16 cellular contexts compared by ENCODE assay signal in the genomic region with DNA sequence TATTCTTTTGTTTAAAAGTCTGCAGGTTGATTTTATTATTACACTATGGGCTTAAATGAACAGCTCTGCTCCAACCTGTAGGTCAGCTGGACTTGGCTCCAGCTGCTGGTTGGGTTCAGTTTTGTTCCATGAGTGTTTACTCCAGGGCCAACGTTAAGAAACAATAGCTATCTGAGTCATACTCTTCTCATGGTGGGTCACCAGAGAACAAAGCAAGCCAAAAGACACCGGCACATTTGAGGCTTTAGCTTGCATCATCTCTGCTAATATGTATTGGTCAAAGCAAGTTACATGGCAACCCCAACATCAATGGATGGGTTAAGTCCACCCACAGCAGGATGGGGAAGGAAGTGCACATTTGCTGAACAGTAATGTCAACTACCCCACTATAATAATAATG.
DNase-seq lines count a peak whose midpoint lies in the region; ATAC-seq, FAIRE-seq and TF ChIP-seq lines count a peak whose summit lies in the region.
"Had no signal": no experiment of that assay in that cellular context is flagged by ENCODE, and none has a peak within 500 bp of the region (broad histone marks: within the 10 kb centered on the region; RNA-seq: fewer than 3 reads in every experiment).

No MANE protein-coding gene starts in this region.

- H3K36me3 Mint-ChIP-seq in naive thymus-derived CD8-positive, alpha-beta T cell: no peaks in the 10 kb centered on the region
- H3K36me3 Mint-ChIP-seq: CD8-positive, alpha-beta memory T cell had no signal

- H2AFZ ChIP-seq in HepG2 (ENCODE audit: low read length) (no peak overlapping the region), mammary epithelial cell (ENCODE audit: low read depth, low read length) (no peak overlapping the region)

- DNase-seq in HepG2 (ENCODE audit: low spot score): no peak
- DNase-seq in right lobe of liver: no peak
- peak; percentile 22 for DNase-seq in NB4 (ENCODE audit: low read depth)
- DNase-seq in mammary epithelial cell: peak; percentile 2
- DNase-seq in stromal cell of bone marrow (ENCODE audit: low read depth): peak; percentile 3
- no peak for DNase-seq in stimulated activated naive CD8-positive, alpha-beta T cell treated with anti-CD3 and anti-CD28 coated beads, Interleukin-15, amount 100 ng/mL, for 72 hours
- no peak for DNase-seq in naive thymus-derived CD8-positive, alpha-beta T cell
- DNase-seq: CD8-positive, alpha-beta memory T cell; H9; Karpas-422; NCI-H1436; NCI-H524 had no signal

- WGBS in HepG2 (ENCODE audit: low lambda C conversion rate): 0% methylated on average over 2 of the region's 2 CpGs
- 18% methylated on average over 1 of the region's 2 CpGs for WGBS in right lobe of liver (ENCODE audit: insufficient coverage, low coverage, low lambda C conversion rate, missing lambda C conversion rate)
- WGBS in mammary epithelial cell (ENCODE audit: low coverage, missing lambda C conversion rate): 51% methylated on average over 2 of the region's 2 CpGs

- TF ChIP-seq POLR2A in HepG2 (IDR thresholded peaks at IDR 0.05; ENCODE audit: insufficient read depth in 1 of 2, low read depth in 2 of 2, low read length in 2 of 2) (no peak), right lobe of liver (IDR thresholded peaks at IDR 0.05) (no peak), NB4 (IDR thresholded peaks at IDR 0.05; ENCODE audit: extremely low read depth, insufficient read length) (no peak)

- H3K4me3 Mint-ChIP-seq in stimulated activated naive CD8-positive, alpha-beta T cell treated with anti-CD3 and anti-CD28 coated beads, Interleukin-15, amount 100 ng/mL, for 72 hours: no peak overlapping the region
- H3K4me3 Mint-ChIP-seq in naive thymus-derived CD8-positive, alpha-beta T cell: no peak overlapping the region
- H3K4me3 Mint-ChIP-seq: CD8-positive, alpha-beta memory T cell; H9; T-helper 1 cell treated with Interleukin-12 subunit alpha and Interleukin-12 subunit beta and Interleukin-4 antibody, amounts not matched to agents 30 μg/mL and 1 μg/mL, for 36 hours had no signal

- H3K79me2 ChIP-seq in HepG2 (ENCODE audit: insufficient read depth, low read length): no peaks in the 10 kb centered on the region
- H3K79me2 ChIP-seq in mammary epithelial cell (ENCODE audit: insufficient read depth, low read length): no peaks in the 10 kb centered on the region

- H3K4me3 ChIP-seq in HepG2 (replicated peaks in 1 of 3; ENCODE audit: insufficient read depth in 1 of 3, low read depth in 2 of 3, low read length in 3 of 3): no peak overlapping the region
- H3K4me3 ChIP-seq in right lobe of liver: no peak overlapping the region
- H3K4me3 ChIP-seq in NB4 (ENCODE audit: low read depth, low read length): no peak overlapping the region
- no peak overlapping the region for H3K4me3 ChIP-seq in mammary epithelial cell (replicated peaks in 1 of 3; ENCODE audit: insufficient read depth in 1 of 3, low read depth in 2 of 3, low read length in 3 of 3)
- H3K4me3 ChIP-seq: BLaER1, SK-N-MC had no signal

- H3K9me3 ChIP-seq in HepG2 (ENCODE audit: low read length) (no peaks in the 10 kb centered on the region), right lobe of liver (no peaks in the 10 kb centered on the region), mammary epithelial cell (replicated peaks; ENCODE audit: insufficient read depth, low read length) (no peaks in the 10 kb centered on the region)
- H3K9me3 ChIP-seq: BLaER1 had no signal

- in situ Hi-C loops in HepG2 (cut with HindIII; ENCODE audit: extremely low pct_ligation_motif_present, low pct_unique_long_range_greater_than_20kb) (no loop called here), mammary epithelial cell (cut with MboI; ENCODE audit: low sequenced_read_pairs in 2 of 2) (no loop called here)

- no peak overlapping the region for H3K27ac Mint-ChIP-seq in stimulated activated naive CD8-positive, alpha-beta T cell treated with anti-CD3 and anti-CD28 coated beads, Interleukin-15, amount 100 ng/mL, for 72 hours
- H3K27ac Mint-ChIP-seq in naive thymus-derived CD8-positive, alpha-beta T cell: no peak overlapping the region
- H3K27ac Mint-ChIP-seq: CD8-positive, alpha-beta memory T cell; H9; T-helper 1 cell treated with Interleukin-12 subunit alpha and Interleukin-12 subunit beta and Interleukin-4 antibody, amounts not matched to agents 30 μg/mL and 1 μg/mL, for 36 hours had no signal

- H3K27ac ChIP-seq in HepG2 (ENCODE audit: extremely low read length, insufficient read depth, low read length): no peak overlapping the region
- H3K27ac ChIP-seq in right lobe of liver: no peak overlapping the region
- H3K27ac ChIP-seq in mammary epithelial cell (ENCODE audit: insufficient read depth, low read depth, low read length): no peak overlapping the region
- H3K27ac ChIP-seq: BLaER1, SK-N-MC had no signal

- FAIRE-seq in HepG2 (lab: Jason Lieb, UNC): no peak

- H3K9ac ChIP-seq in HepG2 (ENCODE audit: insufficient read depth, low read depth, low read length) (no peak overlapping the region), mammary epithelial cell (ENCODE audit: insufficient read depth, low read length) (no peak overlapping the region)
- H3K9ac ChIP-seq: BLaER1 had no signal

- H4K20me1 ChIP-seq in HepG2 (ENCODE audit: insufficient read depth, low read length) (no peaks in the 10 kb centered on the region), mammary epithelial cell (ENCODE audit: insufficient read depth, low read length) (no peaks in the 10 kb centered on the region)
- H4K20me1 ChIP-seq: BLaER1 had no signal

- H3K36me3 ChIP-seq in HepG2 (replicated peaks in 1 of 2; ENCODE audit: control insufficient read depth in 1 of 2, insufficient read depth in 2 of 2, low read length in 2 of 2) (no peaks in the 10 kb centered on the region), right lobe of liver (no peaks in the 10 kb centered on the region), mammary epithelial cell (ENCODE audit: insufficient read depth, low read length) (no peaks in the 10 kb centered on the region)
- H3K36me3 ChIP-seq: BLaER1 had no signal

- no peaks in the 10 kb centered on the region for H3K27me3 Mint-ChIP-seq in stimulated activated naive CD8-positive, alpha-beta T cell treated with anti-CD3 and anti-CD28 coated beads, Interleukin-15, amount 100 ng/mL, for 72 hours
- peaks cover 0 to 9% (median 1%) of the 10 kb centered on the region in 5 donors for H3K27me3 Mint-ChIP-seq in naive thymus-derived CD8-positive, alpha-beta T cell

- intact Hi-C loops in HepG2 (cut with micrococcal nuclease; ENCODE audit: unreplicated experiment) (no loop called here), right lobe of liver (cut with DNase I) (no loop called here), mammary epithelial cell (cut with micrococcal nuclease) (no loop called here)

- no peak overlapping the region for H3K4me2 ChIP-seq in HepG2 (ENCODE audit: low read depth, low read length)
- no peak overlapping the region for H3K4me2 ChIP-seq in mammary epithelial cell (ENCODE audit: insufficient read depth, low read depth, low read length)
- H3K4me2 ChIP-seq: BLaER1 had no signal

- TF ChIP-seq EP300 in HepG2 (IDR thresholded peaks at IDR 0.05; ENCODE audit: low read depth in 2 of 2, low read length in 2 of 2): no peak
- no peak for TF ChIP-seq EP300 in HepG2 (CRISPR knock-in tag; IDR thresholded peaks at IDR 0.05; ENCODE audit: borderline replicate concordance)

- CTCF ChIA-PET in HepG2 (lab: Yijun Ruan, JAX; ENCODE audit: low intra/inter-chr PET ratio, low total read pairs): no interaction called here
- CTCF ChIA-PET in mammary epithelial cell (lab: Charles Lee; ENCODE audit: low non-redundant PET): no interaction called here

- ATAC-seq in HepG2 (no peak), right lobe of liver (no peak), GM21723 (IDR thresholded peaks at IDR 0.05; ENCODE audit: unreplicated experiment) (no peak)
- ATAC-seq in stimulated activated naive CD8-positive, alpha-beta T cell treated with anti-CD3 and anti-CD28 coated beads, Interleukin-15, amount 100 ng/mL, for 72 hours: no peak
- no peak for ATAC-seq in naive thymus-derived CD8-positive, alpha-beta T cell

- TF ChIP-seq RAD21 in HepG2 (CRISPR knock-in tag; IDR thresholded peaks at IDR 0.05): no peak

- TF ChIP-seq CTCF in HepG2 (CRISPR knock-in tag; IDR thresholded peaks at IDR 0.05) (no peak), right lobe of liver (IDR thresholded peaks at IDR 0.05) (no peak), NB4 (IDR thresholded peaks at IDR 0.05; ENCODE audit: low read depth, low read length) (no peak), mammary epithelial cell (conservative IDR thresholded peaks at IDR 0.05 in 1 of 2, IDR thresholded peaks at IDR 0.05 in 1 of 2; ENCODE audit: extremely low read depth in 1 of 2, insufficient read depth in 1 of 2, low read depth in 1 of 2, low read length in 2 of 2) (no peak)

- POLR2A ChIA-PET in HepG2 (lab: Yijun Ruan, JAX): no interaction called here
- POLR2A ChIA-PET in naive thymus-derived CD8-positive, alpha-beta T cell (lab: Charles Lee): interaction anchor here (0.6 kb wide), 1 partner anchor 1437 kb away, joined by 3 read pairs; no protein-coding TSS in a partner anchor

- no peaks in the 10 kb centered on the region for H3K4me1 Mint-ChIP-seq in stimulated activated naive CD8-positive, alpha-beta T cell treated with anti-CD3 and anti-CD28 coated beads, Interleukin-15, amount 100 ng/mL, for 72 hours
- no peaks in the 10 kb centered on the region for H3K4me1 Mint-ChIP-seq in naive thymus-derived CD8-positive, alpha-beta T cell
- H3K4me1 Mint-ChIP-seq: CD8-positive, alpha-beta memory T cell; H9 had no signal

- H3K27me3 ChIP-seq in HepG2 (ENCODE audit: control insufficient read depth in 1 of 2, insufficient read depth in 2 of 2, low read length in 2 of 2) (no peaks in the 10 kb centered on the region; a peak in 1 of 5 replicates), right lobe of liver (no peaks in the 10 kb centered on the region), mammary epithelial cell (ENCODE audit: insufficient read depth, low read length) (peaks cover 3% of the 10 kb centered on the region)
- H3K27me3 ChIP-seq: BLaER1 had no signal

- no TSS peak for BruUV-seq in HepG2 (replicated peaks; lab: Mats Ljungman, UMichigan)
- BruUV-seq in mammary epithelial cell (replicated peaks; lab: Mats Ljungman, UMichigan): no TSS peak

- dilution Hi-C loops in mammary epithelial cell (cut with HindIII; ENCODE audit: low sequenced_read_pairs): no loop called here

- H3K9me3 Mint-ChIP-seq in stimulated activated naive CD8-positive, alpha-beta T cell treated with anti-CD3 and anti-CD28 coated beads, Interleukin-15, amount 100 ng/mL, for 72 hours: no peaks in the 10 kb centered on the region
- H3K9me3 Mint-ChIP-seq in naive thymus-derived CD8-positive, alpha-beta T cell: no peaks in the 10 kb centered on the region
- H3K9me3 Mint-ChIP-seq: CD8-positive, alpha-beta memory T cell; H9; T-helper 1 cell treated with Interleukin-12 subunit alpha and Interleukin-12 subunit beta and Interleukin-4 antibody, amounts not matched to agents 30 μg/mL and 1 μg/mL, for 36 hours had no signal

- no peaks in the 10 kb centered on the region for H3K4me1 ChIP-seq in HepG2 (ENCODE audit: insufficient read depth, low read length)
- H3K4me1 ChIP-seq in right lobe of liver: no peaks in the 10 kb centered on the region
- H3K4me1 ChIP-seq in mammary epithelial cell (ENCODE audit: insufficient read depth, low read length): no peaks in the 10 kb centered on the region

TF ChIP-seq in HepG2, 621 proteins besides CTCF, POLR2A, EP300 and RAD21 (continues in another document):
- TF ChIP-seq BHLHE40 (IDR thresholded peaks at IDR 0.05; ENCODE audit: low read length): no peak
- 0 out of 2 replicates have a peak, but pooled peaks have one; percentile 14 for TF ChIP-seq FOSL2 (CRISPR knock-in tag; IDR thresholded peaks at IDR 0.05)

Comparison
In these comparisons a context has a peak if more than half of its experiments do, and no peak if none do; other contexts are left out.
1. DNase-seq: peak in NB4 (single experiment), mammary epithelial cell (single experiment) and stromal cell of bone marrow (single experiment); none in HepG2 (single experiment), right lobe of liver (0 of 3), stimulated activated naive CD8-positive, alpha-beta T cell treated with anti-CD3 and anti-CD28 coated beads, Interleukin-15, amount 100 ng/mL, for 72 hours (0 of 2) and naive thymus-derived CD8-positive, alpha-beta T cell (0 of 10).